Comparison of ENCODE assay signal across 8 cellular contexts in the genomic region with DNA sequence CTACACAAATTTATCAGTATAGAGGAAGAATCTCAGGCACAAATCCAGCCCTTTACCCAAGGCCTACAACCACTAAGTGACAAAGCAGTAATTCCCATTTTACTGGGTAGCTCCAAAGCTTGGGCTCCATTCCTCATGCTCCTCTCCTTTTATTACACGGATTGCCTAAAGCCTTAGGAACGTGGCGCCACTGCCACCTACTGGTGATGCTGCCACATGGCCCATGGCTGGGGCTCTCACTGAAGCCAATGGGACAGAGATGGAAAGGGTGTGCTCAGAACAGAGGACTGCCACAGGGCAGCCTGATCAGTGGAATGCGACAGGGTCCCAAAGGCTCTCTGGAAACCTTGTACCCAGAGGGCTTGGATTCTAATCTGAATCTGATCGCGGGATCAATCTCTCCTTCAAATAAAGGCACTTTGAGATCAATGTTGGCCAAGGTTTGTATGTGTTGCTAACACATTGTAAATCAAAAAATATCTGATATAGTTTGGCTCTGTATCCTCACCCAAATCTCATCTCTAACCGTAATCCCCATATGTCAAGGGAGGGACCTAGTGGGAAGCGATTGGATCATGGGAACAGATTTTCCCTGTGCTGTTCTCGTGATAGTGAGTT. TPM values are rescaled to one million over a fixed set of nuclear protein-coding genes. Genes with fewer than 3 reads are reported as not detected.
DNase-seq lines count a peak whose midpoint lies in the region; ATAC-seq and TF ChIP-seq lines count a peak whose summit lies in the region.

No MANE protein-coding gene starts in this region.

- H3K4me1 ChIP-seq in breast epithelium: no peaks in the 10 kb centered on the region

- DNase-seq in NCI-H2227 (lab: John Stamatoyannopoulos, UW; ENCODE audit: unreplicated experiment) (peak; percentile 80), WTC11 (ENCODE audit: low spot score) (peak; percentile 96), breast epithelium (ENCODE audit: low spot score in 2 of 2) (peak; percentile 73 to 83), islet precursor cell (peak; percentile 94)
- peak; percentile 54 to 66 for DNase-seq in stimulated activated CD4-positive, alpha-beta T cell treated with anti-CD3 and anti-CD28 coated beads, Interleukin-1b, Interleukin-23, amount 100 ng/mL, for 1 hour (ENCODE audit: low read depth in 2 of 2)

- H3K27me3 ChIP-seq in breast epithelium: no peaks in the 10 kb centered on the region

- no peak for TF ChIP-seq POLR2A in breast epithelium (IDR thresholded peaks at IDR 0.05)

- CTCF ChIA-PET in WTC11 (lab: Charles Lee): interaction anchor here (0.5 to 4.3 kb wide), 36 partner anchors 9 to 494 kb away, joined by 3 to 82 read pairs (median 5); partner anchors contain the start of gene VIPR1

- H3K36me3 Mint-ChIP-seq in WTC11: no peaks in the 10 kb centered on the region

- no peak overlapping the region for H3K27ac ChIP-seq in breast epithelium

- intact Hi-C loops in breast epithelium (cut with DNase I; ENCODE audit: low total_unique reads): no loop called here

- H3K27me3 Mint-ChIP-seq in WTC11 (ENCODE audit: low read depth): no peaks in the 10 kb centered on the region

- no peak overlapping the region for H3K4me3 ChIP-seq in breast epithelium

- no peaks in the 10 kb centered on the region for H3K9me3 Mint-ChIP-seq in WTC11

- peaks cover 56% of the 10 kb centered on the region for H3K4me1 Mint-ChIP-seq in WTC11

- no peaks in the 10 kb centered on the region for H3K36me3 ChIP-seq in breast epithelium

- TF ChIP-seq CTCF in GM12874 (IDR thresholded peaks at IDR 0.05; ENCODE audit: insufficient read depth, low read depth, low read length) (peak; percentile 93), WTC11 (IDR thresholded peaks at IDR 0.05) (peak; percentile 84), breast epithelium (IDR thresholded peaks at IDR 0.05) (peak; percentile 85 to 96 (median 87))

- no peak overlapping the region for H3K27ac Mint-ChIP-seq in WTC11

- no peaks in the 10 kb centered on the region for H3K9me3 ChIP-seq in breast epithelium

- no peak overlapping the region for H3K4me3 Mint-ChIP-seq in WTC11

- POLR2A ChIA-PET in WTC11 (lab: Charles Lee): no interaction called here

- ATAC-seq in HG02938 (IDR thresholded peaks at IDR 0.05; ENCODE audit: unreplicated experiment) (peak; percentile 80), WTC11 (peak; percentile 91), HG02970 (IDR thresholded peaks at IDR 0.05; ENCODE audit: low FRiP score, unreplicated experiment) (no peak)

TF ChIP-seq in WTC11, 78 proteins besides CTCF, POLR2A, EP300 and RAD21:
- no peak for TF ChIP-seq CREB1 (CRISPR knock-in tag; IDR thresholded peaks at IDR 0.05)
- peak; percentile 92 for TF ChIP-seq PRDM15 (CRISPR knock-in tag; IDR thresholded peaks at IDR 0.05)

RNA-seq across cellular contexts. Expression of gene LYZL4, which starts 33.5 kb away (rescaled TPM):
- total RNA-seq in WTC11 (2021): not detected in 3 replicates
- total RNA-seq in breast epithelium: not detected

RNA-seq across cellular contexts. Expression of gene VIPR1, which starts 58.5 kb away (rescaled TPM):
- 7.1 to 9.4 TPM (median 7.2 TPM) in 3 replicates for total RNA-seq in WTC11 (2021)
- 10 to 100 TPM; 16.3 to 40.2 (median 25.2) TPM for total RNA-seq in breast epithelium
